17 cellular contexts compared by ENCODE assay signal in the genomic region with DNA sequence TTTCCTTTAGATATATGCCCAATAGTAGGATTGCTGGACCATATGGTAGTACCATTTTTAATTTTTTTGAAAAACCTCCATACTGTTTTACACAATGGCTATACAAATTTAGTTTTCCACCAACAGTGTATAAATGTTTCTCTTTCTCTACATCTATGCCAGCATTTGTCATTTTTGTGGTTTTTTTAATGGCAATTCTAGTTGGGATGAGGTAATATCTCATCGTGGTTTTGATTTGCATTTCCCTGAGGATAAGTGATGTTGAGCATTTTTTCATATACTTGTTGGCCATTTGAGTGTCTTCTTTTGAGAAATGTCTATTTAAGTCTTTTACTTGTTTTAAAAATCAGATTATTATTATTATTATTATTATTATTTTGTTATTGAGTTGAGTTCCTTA. TPM values are rescaled to one million over a fixed set of nuclear protein-coding genes. Genes with fewer than 3 reads are reported as not detected.
DNase-seq lines count a peak whose midpoint lies in the region; ATAC-seq and TF ChIP-seq lines count a peak whose summit lies in the region.
"Had no signal": no experiment of that assay in that cellular context is flagged by ENCODE, and none has a peak within 500 bp of the region (broad histone marks: within the 10 kb centered on the region; RNA-seq: fewer than 3 reads in every experiment).

No MANE protein-coding gene starts in this region.

- 14 to 20% methylated on average over 1 of the region's 1 CpG for WGBS in GM23248 (ENCODE audit: low coverage in 1 of 2, low lambda C conversion rate in 2 of 2, missing lambda C conversion rate in 2 of 2), 2 experiments

- no peak for TF ChIP-seq CTCF in astrocyte of the cerebellum (IDR thresholded peaks at IDR 0.05; ENCODE audit: low read depth, low read length, missing control alignments)
- no peak for TF ChIP-seq CTCF in foreskin keratinocyte (conservative IDR thresholded peaks at IDR 0.05)
- no peak for TF ChIP-seq CTCF in Calu3 (IDR thresholded peaks at IDR 0.05; ENCODE audit: unreplicated experiment)

- no peak overlapping the region for H3K9ac ChIP-seq in GM23248

- no peaks in the 10 kb centered on the region for H3K79me2 ChIP-seq in GM23248 (ENCODE audit: insufficient read depth)

- no peaks in the 10 kb centered on the region for H3K9me3 ChIP-seq in GM23248 (ENCODE audit: low read depth)

- no peaks in the 10 kb centered on the region for H4K20me1 ChIP-seq in GM23248 (ENCODE audit: insufficient read depth)

- no peaks in the 10 kb centered on the region for H3K36me3 Mint-ChIP-seq in Calu3 (ENCODE audit: insufficient read depth, unreplicated experiment)

- no peak overlapping the region for H2AFZ ChIP-seq in GM23248
- H2AFZ ChIP-seq: GM23338 had no signal

- no peaks in the 10 kb centered on the region for H3K9me3 Mint-ChIP-seq in Calu3 (ENCODE audit: low read depth, unreplicated experiment)
- H3K9me3 Mint-ChIP-seq: GM23338 had no signal

- no peak overlapping the region for H3K27ac Mint-ChIP-seq in Calu3 (ENCODE audit: unreplicated experiment)
- H3K27ac Mint-ChIP-seq: GM23338 had no signal

- no TSS peak for BruUV-seq in Calu3 (replicated peaks; lab: Mats Ljungman, UMichigan)

- H3K4me1 ChIP-seq in GM23248 (ENCODE audit: insufficient read depth), result peaks cover 8% of the 10 kb centered on the region
- peaks cover 20% of the 10 kb centered on the region for H3K4me1 ChIP-seq in foreskin keratinocyte

- no peaks in the 10 kb centered on the region for H3K27me3 ChIP-seq in GM23248 (replicated peaks; ENCODE audit: insufficient read depth)
- no peaks in the 10 kb centered on the region for H3K27me3 ChIP-seq in foreskin keratinocyte

- H3K9me2 ChIP-seq in GM23248 (ENCODE audit: insufficient read depth), result no peaks in the 10 kb centered on the region

- H3K4me1 Mint-ChIP-seq in Calu3 (ENCODE audit: low read depth, unreplicated experiment), result peaks cover 12% of the 10 kb centered on the region
- H3K4me1 Mint-ChIP-seq: GM23338 had no signal

- CTCF ChIA-PET in Calu3 (lab: Charles Lee), result no interaction called here

- no peak overlapping the region for H3K4me3 Mint-ChIP-seq in Calu3 (ENCODE audit: low read depth, unreplicated experiment)
- H3K4me3 Mint-ChIP-seq: GM23338 had no signal

- DNase-seq in GM23248 (peak; percentile 46), MV-4-11 (lab: John Stamatoyannopoulos, UW) (peak; percentile 26), astrocyte of the cerebellum (ENCODE audit: low read depth) (peak; percentile 22), foreskin keratinocyte (no peak), Calu3 (no peak)
- DNase-seq: DMS 273 treated with DMSO at 0.1 percent for 48 hours, Karpas-422, NCI-H146, NCI-H2227 treated with DMSO at 0.1 percent for 48 hours, NCI-H69, T-helper 1 cell had no signal

- intact Hi-C loops in Calu3 (cut with micrococcal nuclease; ENCODE audit: unreplicated experiment), result no loop called here

- no peak for ATAC-seq in foreskin keratinocyte
- no peak for ATAC-seq in HG03045 (IDR thresholded peaks at IDR 0.05; ENCODE audit: unreplicated experiment)
- ATAC-seq in HG03342 (IDR thresholded peaks at IDR 0.05; ENCODE audit: unreplicated experiment), result no peak
- no peak for ATAC-seq in GM18909 (IDR thresholded peaks at IDR 0.05; ENCODE audit: poor library complexity, unreplicated experiment)
- ATAC-seq: GM23338, Right ventricle myocardium inferior had no signal

- H3K4me3 ChIP-seq in GM23248 (no peak overlapping the region), astrocyte of the cerebellum (ENCODE audit: low read depth, low read length) (no peak overlapping the region)
- H3K4me3 ChIP-seq: GM23338, SK-N-MC had no signal

- in situ Hi-C loops in GM23248 (cut with MboI) (no loop called here), astrocyte of the cerebellum (cut with HindIII; ENCODE audit: low sequenced_read_pairs) (no loop called here)

- H3K27ac ChIP-seq in GM23248 (no peak overlapping the region), foreskin keratinocyte (peak overlapping the region; percentile 56)
- H3K27ac ChIP-seq: SK-N-MC had no signal

- no peaks in the 10 kb centered on the region for H3K27me3 Mint-ChIP-seq in Calu3 (ENCODE audit: unreplicated experiment)

- H3K4me2 ChIP-seq in GM23248 (ENCODE audit: unreplicated experiment), result no peak overlapping the region
- H3K4me2 ChIP-seq: GM23338 had no signal

- H3K36me3 ChIP-seq in GM23248 (ENCODE audit: low read depth), result no peaks in the 10 kb centered on the region

- peaks cover 8% of the 10 kb centered on the region; the same call in 1 of the 2 replicates for H3F3A ChIP-seq in GM23248 (ENCODE audit: insufficient read depth)

RNA-seq across cellular contexts. Expression of gene PLA2G4A, which starts 35.5 kb away (rescaled TPM):
- 2.9 and 3.7 TPM in 2 replicates for total RNA-seq in GM23248 (2014; rRNA removed; shearing (Covaris generic))
- 1.5 and 1.6 TPM in 2 replicates for polyA plus RNA-seq in GM23248 (2016; fragmentation: Nextera tagmentation; extraction: Ambion mirVana)
- total RNA-seq in foreskin keratinocyte, result 11.4 and 16.1 TPM in 2 replicates
- polyA plus RNA-seq in foreskin keratinocyte, result 4.7 and 7.2 TPM in 2 replicates
- 29.8 and 36.0 TPM in 2 replicates for total RNA-seq in Calu3 (2022)

Comparison
In these comparisons a context has a peak if more than half of its experiments do, and no peak if none do; other contexts are left out.
1. DNase-seq: peak in GM23248 (single experiment), MV-4-11 (single experiment) and astrocyte of the cerebellum (single experiment); none in foreskin keratinocyte (0 of 2) and Calu3 (single experiment).